ENCODE assay signal across 8 cellular contexts in genomic region chr20:2752631-2753455, GRCh38. TPM values are rescaled to one million over a fixed set of nuclear protein-coding genes. Genes with fewer than 3 reads are reported as not detected.
DNase-seq lines count a peak whose midpoint lies in the region; ATAC-seq and TF ChIP-seq lines count a peak whose summit lies in the region.

No MANE protein-coding gene starts in this region.

- ATAC-seq in left ventricle myocardium superior (no peak), gastrocnemius medialis (no peak), HG02885 (IDR thresholded peaks at IDR 0.05; ENCODE audit: poor library complexity, unreplicated experiment) (no peak), GM18873 (IDR thresholded peaks at IDR 0.05; ENCODE audit: low FRiP score, unreplicated experiment) (no peak)

- no peak for TF ChIP-seq POLR2A in gastrocnemius medialis (IDR thresholded peaks at IDR 0.05)

- peaks cover 15 to 20% of the 10 kb centered on the region in 2 donors for H3K4me1 ChIP-seq in gastrocnemius medialis

- H3K27me3 ChIP-seq in gastrocnemius medialis = peaks cover 65 to 81% (median 73%) of the 10 kb centered on the region in 3 donors

- H3K9me3 Mint-ChIP-seq in activated naive CD4-positive, alpha-beta T cell treated with anti-CD3 and anti-CD28 coated beads, Interleukin-2, amount 10 ng/mL, durations not matched to agents 7 days and 5 days = no peaks in the 10 kb centered on the region

- H3K27ac Mint-ChIP-seq in activated naive CD4-positive, alpha-beta T cell treated with anti-CD3 and anti-CD28 coated beads, Interleukin-2, amount 10 ng/mL, durations not matched to agents 7 days and 5 days = no peak overlapping the region

- H3K27ac ChIP-seq in 22Rv1 = no peak overlapping the region; the same call in 1 of the 2 replicates
- H3K27ac ChIP-seq in gastrocnemius medialis = no peak overlapping the region

- no peaks in the 10 kb centered on the region for H3K9me3 ChIP-seq in gastrocnemius medialis

- intact Hi-C loops in left ventricle myocardium superior (cut with micrococcal nuclease) (no loop called here), gastrocnemius medialis (cut with DNase I; ENCODE audit: low total_unique reads) (no loop called here)

- no peaks in the 10 kb centered on the region for H3K36me3 ChIP-seq in gastrocnemius medialis

- in situ Hi-C loops in gastrocnemius medialis (cut with MboI; ENCODE audit: low sequenced_read_pairs in 4 of 4) = no loop called here

- H3K4me1 Mint-ChIP-seq in activated naive CD4-positive, alpha-beta T cell treated with anti-CD3 and anti-CD28 coated beads, Interleukin-2, amount 10 ng/mL, durations not matched to agents 7 days and 5 days = peaks cover 27% of the 10 kb centered on the region

- H3K4me3 ChIP-seq in GM08714 (ENCODE audit: low read length) (peak overlapping the region; percentile 33; the same call in 1 of the 2 replicates), gastrocnemius medialis (peak overlapping the region; percentile 24 to 41 (median 36))

- CTCF ChIA-PET in activated naive CD4-positive, alpha-beta T cell treated with anti-CD3 and anti-CD28 coated beads, Interleukin-2, amount 10 ng/mL, durations not matched to agents 7 days and 5 days (lab: Charles Lee) = interaction anchor here (0.7 to 3.1 kb wide), 22 partner anchors 8 to 248 kb away, joined by 3 to 36 read pairs (median 4); no protein-coding TSS in a partner anchor

- DNase-seq in NCI-H345 treated with DMSO at 0.1 percent for 48 hours (lab: John Stamatoyannopoulos, UW; ENCODE audit: unreplicated experiment) (peak; percentile 50), left ventricle myocardium superior (peak; percentile 48), gastrocnemius medialis (no peak)
- peak; percentile 60 for DNase-seq in activated naive CD4-positive, alpha-beta T cell treated with anti-CD3 and anti-CD28 coated beads, Interleukin-2, amount 10 ng/mL, durations not matched to agents 7 days and 5 days

- H3K36me3 Mint-ChIP-seq in activated naive CD4-positive, alpha-beta T cell treated with anti-CD3 and anti-CD28 coated beads, Interleukin-2, amount 10 ng/mL, durations not matched to agents 7 days and 5 days = no peaks in the 10 kb centered on the region

- TF ChIP-seq CTCF in 22Rv1 (IDR thresholded peaks at IDR 0.05) (peak; percentile 88), gastrocnemius medialis (IDR thresholded peaks at IDR 0.05 in 4 of 5, conservative IDR thresholded peaks at IDR 0.05 in 1 of 5) (peak in 2 of 5 experiments; percentile 25 to 52)

- peak overlapping the region; percentile 69 for H3K4me3 Mint-ChIP-seq in activated naive CD4-positive, alpha-beta T cell treated with anti-CD3 and anti-CD28 coated beads, Interleukin-2, amount 10 ng/mL, durations not matched to agents 7 days and 5 days

- peaks cover 95% of the 10 kb centered on the region for H3K27me3 Mint-ChIP-seq in activated naive CD4-positive, alpha-beta T cell treated with anti-CD3 and anti-CD28 coated beads, Interleukin-2, amount 10 ng/mL, durations not matched to agents 7 days and 5 days

RNA-seq across cellular contexts. Expression of gene CPXM1, which starts 47.6 kb away (rescaled TPM):
- 1.7 TPM for total RNA-seq in left ventricle myocardium superior
- 1 to 10 TPM in 1 of 4 donors, under 1 TPM in 2, not detected in 1; 0.46 to 1.6 (median 0.81) TPM for total RNA-seq in gastrocnemius medialis

Comparison
In these comparisons a context has a peak if more than half of its experiments do, and no peak if none do; other contexts are left out.
1. DNase-seq: peak in NCI-H345 treated with DMSO at 0.1 percent for 48 hours (single experiment), activated naive CD4-positive, alpha-beta T cell treated with anti-CD3 and anti-CD28 coated beads, Interleukin-2, amount 10 ng/mL, durations not matched to agents 7 days and 5 days (single experiment) and left ventricle myocardium superior (single experiment); none in gastrocnemius medialis (0 of 2).